ENCODE assay signal across 29 cellular contexts in genomic region chrX:114087543-114087942, GRCh38.
"Had no signal": no experiment of that assay in that cellular context is flagged by ENCODE, and none has a peak within 500 bp of the region (broad histone marks: within the 10 kb centered on the region; RNA-seq: fewer than 3 reads in every experiment).

No MANE protein-coding gene starts in this region.

- H3K4me1 Mint-ChIP-seq: activated CD4-positive, alpha-beta memory T cell treated with anti-CD3 and anti-CD28 coated beads, Interleukin-2, amount 10 ng/mL, durations not matched to agents 7 days and 5 days; activated CD4-positive, alpha-beta T cell treated with anti-CD3 and anti-CD28 coated beads, Interleukin-2, amount 10 ng/mL, durations not matched to agents 7 days and 5 days; activated naive CD4-positive, alpha-beta T cell treated with anti-CD3 and anti-CD28 coated beads, Interleukin-2, amount 10 ng/mL, durations not matched to agents 7 days and 5 days; activated naive CD8-positive, alpha-beta T cell treated with anti-CD3 and anti-CD28 coated beads, Interleukin-2, amount 10 ng/mL, durations not matched to agents 7 days and 5 days; brain; central memory CD8-positive, alpha-beta T cell had no signal

- H3K27me3 ChIP-seq: ascending aorta, esophagus muscularis mucosa, foreskin keratinocyte, gastrocnemius medialis had no signal

- H3K27ac ChIP-seq: ascending aorta, breast epithelium, coronary artery, dorsolateral prefrontal cortex, esophagus muscularis mucosa, foreskin keratinocyte, gastrocnemius medialis, heart left ventricle had no signal

- H3K4me1 ChIP-seq: ascending aorta, breast epithelium, esophagus muscularis mucosa, foreskin keratinocyte, gastrocnemius medialis, heart left ventricle had no signal

- H3K36me3 ChIP-seq: ascending aorta, breast epithelium, esophagus muscularis mucosa, gastrocnemius medialis, heart left ventricle had no signal

- H3K27ac Mint-ChIP-seq: activated CD4-positive, alpha-beta memory T cell treated with anti-CD3 and anti-CD28 coated beads, Interleukin-2, amount 10 ng/mL, durations not matched to agents 7 days and 5 days; activated CD4-positive, alpha-beta T cell treated with anti-CD3 and anti-CD28 coated beads, Interleukin-2, amount 10 ng/mL, durations not matched to agents 7 days and 5 days; activated naive CD4-positive, alpha-beta T cell treated with anti-CD3 and anti-CD28 coated beads, Interleukin-2, amount 10 ng/mL, durations not matched to agents 7 days and 5 days; activated naive CD4-positive, alpha-beta T cell treated with anti-CD3 and anti-CD28 coated beads, Interleukin-2, amount 50 U/mL, for 72 hours; activated naive CD8-positive, alpha-beta T cell treated with anti-CD3 and anti-CD28 coated beads, Interleukin-2, amount 10 ng/mL, durations not matched to agents 7 days and 5 days; activated T-cell treated with anti-CD3 and anti-CD28 coated beads, Interleukin-2, amount 50 U/mL, for 24 hours; activated T-cell treated with anti-CD3 and anti-CD28 coated beads, Interleukin-2, amount 50 U/mL, for 72 hours; brain; dendritic cell treated with granulocyte-macrophage colony-stimulating factor and Interleukin-4, amounts not matched to agents 40 ng/mL and 50 ng/mL, for 4 days had no signal

- DNase-seq: activated CD4-positive, alpha-beta memory T cell treated with anti-CD3 and anti-CD28 coated beads, Interleukin-2, amount 10 ng/mL, durations not matched to agents 7 days and 5 days; activated CD4-positive, alpha-beta T cell treated with anti-CD3 and anti-CD28 coated beads for 1 hour; activated CD4-positive, alpha-beta T cell treated with anti-CD3 and anti-CD28 coated beads for 4 hours; activated CD4-positive, alpha-beta T cell treated with anti-CD3 and anti-CD28 coated beads, Interleukin-2, amount 10 ng/mL, durations not matched to agents 7 days and 5 days; activated CD4-positive, alpha-beta T cell treated with anti-CD3 and anti-CD28 coated beads, Interleukin-2, amount 50 U/mL, for 4 hours; activated CD8-positive, alpha-beta memory T cell treated with anti-CD3 and anti-CD28 coated beads, Interleukin-2, amount 50 U/mL, for 48 hours; activated gamma-delta T cell; activated naive CD4-positive, alpha-beta T cell; activated naive CD4-positive, alpha-beta T cell treated with anti-CD3 and anti-CD28 coated beads, Interleukin-2, amount 10 ng/mL, durations not matched to agents 7 days and 5 days; activated naive CD8-positive, alpha-beta T cell treated with anti-CD3 and anti-CD28 coated beads, Interleukin-2, amount 10 ng/mL, durations not matched to agents 7 days and 5 days; activated T-cell treated with anti-CD3 and anti-CD28 coated beads for 4 hours; activated T-cell treated with anti-CD3 and anti-CD28 coated beads, Interleukin-2, amount 50 U/mL, for 24 hours; activated T-cell treated with anti-CD3 and anti-CD28 coated beads, Interleukin-2, amount 50 U/mL, for 72 hours; dorsolateral prefrontal cortex; effector memory CD4-positive, alpha-beta T cell; erythroblast; gastrocnemius medialis; glutamatergic neuron; heart left ventricle; T-helper 2 cell had no signal

- H3K4me3 Mint-ChIP-seq: activated CD4-positive, alpha-beta memory T cell treated with anti-CD3 and anti-CD28 coated beads, Interleukin-2, amount 10 ng/mL, durations not matched to agents 7 days and 5 days; activated CD4-positive, alpha-beta T cell treated with anti-CD3 and anti-CD28 coated beads, Interleukin-2, amount 10 ng/mL, durations not matched to agents 7 days and 5 days; activated naive CD4-positive, alpha-beta T cell treated with anti-CD3 and anti-CD28 coated beads, Interleukin-2, amount 10 ng/mL, durations not matched to agents 7 days and 5 days; activated naive CD8-positive, alpha-beta T cell treated with anti-CD3 and anti-CD28 coated beads, Interleukin-2, amount 10 ng/mL, durations not matched to agents 7 days and 5 days; activated T-cell treated with anti-CD3 and anti-CD28 coated beads, Interleukin-2, amount 50 U/mL, for 24 hours; activated T-cell treated with anti-CD3 and anti-CD28 coated beads, Interleukin-2, amount 50 U/mL, for 72 hours; brain; central memory CD8-positive, alpha-beta T cell; dendritic cell treated with granulocyte-macrophage colony-stimulating factor and Interleukin-4, amounts not matched to agents 40 ng/mL and 50 ng/mL, for 4 days had no signal

- H3K27me3 Mint-ChIP-seq: activated CD4-positive, alpha-beta memory T cell treated with anti-CD3 and anti-CD28 coated beads, Interleukin-2, amount 10 ng/mL, durations not matched to agents 7 days and 5 days; activated CD4-positive, alpha-beta T cell treated with anti-CD3 and anti-CD28 coated beads, Interleukin-2, amount 10 ng/mL, durations not matched to agents 7 days and 5 days; activated naive CD4-positive, alpha-beta T cell treated with anti-CD3 and anti-CD28 coated beads, Interleukin-2, amount 10 ng/mL, durations not matched to agents 7 days and 5 days; activated naive CD8-positive, alpha-beta T cell treated with anti-CD3 and anti-CD28 coated beads, Interleukin-2, amount 10 ng/mL, durations not matched to agents 7 days and 5 days; brain; central memory CD8-positive, alpha-beta T cell; dendritic cell treated with granulocyte-macrophage colony-stimulating factor and Interleukin-4, amounts not matched to agents 40 ng/mL and 50 ng/mL, for 4 days had no signal

- H3K9me3 Mint-ChIP-seq: activated CD4-positive, alpha-beta T cell treated with anti-CD3 and anti-CD28 coated beads, Interleukin-2, amount 10 ng/mL, durations not matched to agents 7 days and 5 days; activated naive CD4-positive, alpha-beta T cell treated with anti-CD3 and anti-CD28 coated beads, Interleukin-2, amount 10 ng/mL, durations not matched to agents 7 days and 5 days; activated naive CD8-positive, alpha-beta T cell treated with anti-CD3 and anti-CD28 coated beads, Interleukin-2, amount 10 ng/mL, durations not matched to agents 7 days and 5 days; activated T-cell treated with anti-CD3 and anti-CD28 coated beads, Interleukin-2, amount 50 U/mL, for 24 hours had no signal

- H3K36me3 Mint-ChIP-seq: activated naive CD4-positive, alpha-beta T cell treated with anti-CD3 and anti-CD28 coated beads, Interleukin-2, amount 10 ng/mL, durations not matched to agents 7 days and 5 days; activated naive CD4-positive, alpha-beta T cell treated with anti-CD3 and anti-CD28 coated beads, Interleukin-2, amount 50 U/mL, for 72 hours; activated naive CD8-positive, alpha-beta T cell treated with anti-CD3 and anti-CD28 coated beads, Interleukin-2, amount 10 ng/mL, durations not matched to agents 7 days and 5 days; brain had no signal

- H3K4me3 ChIP-seq: ascending aorta, breast epithelium, coronary artery, dorsolateral prefrontal cortex, esophagus muscularis mucosa, gastrocnemius medialis, heart left ventricle had no signal

- ATAC-seq: activated naive CD4-positive, alpha-beta T cell treated with anti-CD3 and anti-CD28 coated beads, Interleukin-2, amount 50 U/mL, for 72 hours; activated T-cell treated with anti-CD3 and anti-CD28 coated beads, Interleukin-2, amount 50 U/mL, for 72 hours; foreskin keratinocyte; gastrocnemius medialis; heart left ventricle had no signal

- H3K9me3 ChIP-seq: gastrocnemius medialis had no signal
